8 cellular contexts compared by ENCODE assay signal in the genomic region with DNA sequence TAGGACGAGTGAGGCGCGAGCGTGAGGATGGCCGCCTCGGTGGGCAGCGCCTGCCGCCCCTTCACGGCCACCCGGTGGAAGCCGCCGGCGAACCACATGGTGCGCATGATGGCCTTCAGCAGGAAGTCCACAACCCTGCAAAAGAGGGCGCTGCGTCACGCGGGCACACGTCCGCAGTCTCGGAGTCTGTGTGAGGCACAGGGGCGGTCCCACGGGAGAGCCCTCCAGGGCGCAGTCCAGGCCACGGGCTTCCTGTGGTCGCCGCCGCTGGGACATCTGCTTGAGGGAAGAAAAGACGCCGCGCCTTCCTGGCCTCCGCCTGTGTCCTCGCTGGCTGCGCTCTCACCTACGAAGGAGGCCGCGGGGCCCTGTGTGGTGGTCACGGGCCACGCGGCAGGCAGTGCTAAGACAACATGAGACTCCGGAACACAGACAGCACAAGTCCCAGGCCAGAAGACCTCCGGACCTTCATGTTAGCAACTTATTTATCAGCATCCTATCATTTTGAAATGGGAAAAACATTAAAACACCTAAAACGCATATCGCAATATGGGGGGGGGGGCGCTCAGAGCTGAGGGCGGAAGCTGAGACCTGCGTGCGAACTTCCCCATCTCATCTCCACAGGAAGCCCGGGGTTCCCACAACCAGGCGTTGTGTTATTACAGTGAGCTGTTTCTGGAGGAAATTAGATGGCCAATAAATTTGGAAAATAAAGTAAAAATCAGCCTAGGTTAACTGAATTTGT. TPM values are rescaled to one million over a fixed set of nuclear protein-coding genes. Genes with fewer than 3 reads are reported as not detected.
DNase-seq lines count a peak whose midpoint lies in the region; ATAC-seq and TF ChIP-seq lines count a peak whose summit lies in the region.

No MANE protein-coding gene starts in this region.

- H2AFZ ChIP-seq in DND-41 (ENCODE audit: low read depth, low read length) = no peak overlapping the region
- no peak overlapping the region for H2AFZ ChIP-seq in osteoblast (ENCODE audit: low read length)

- H3K9me3 ChIP-seq in DND-41 (ENCODE audit: insufficient read depth, low read length, severe bottlenecking) (no peaks in the 10 kb centered on the region), colonic mucosa (no peaks in the 10 kb centered on the region), osteoblast (ENCODE audit: low read depth, low read length) (no peaks in the 10 kb centered on the region)

- no peak overlapping the region for H3K27ac Mint-ChIP-seq in endothelial cell (ENCODE audit: unreplicated experiment)

- no peak overlapping the region for H3K4me3 Mint-ChIP-seq in endothelial cell (ENCODE audit: unreplicated experiment)

- peaks cover 91% of the 10 kb centered on the region for H3K36me3 ChIP-seq in DND-41 (ENCODE audit: insufficient read depth, low read length)
- H3K36me3 ChIP-seq in colonic mucosa = no peaks in the 10 kb centered on the region
- peaks cover 45% of the 10 kb centered on the region for H3K36me3 ChIP-seq in osteoblast (ENCODE audit: insufficient read depth, low read length)

- H3K27ac ChIP-seq in DND-41 (ENCODE audit: low read length) = no peak overlapping the region
- no peak overlapping the region for H3K27ac ChIP-seq in colonic mucosa
- no peak overlapping the region for H3K27ac ChIP-seq in substantia nigra (ENCODE audit: low read depth, low read length, poor library complexity, severe bottlenecking)
- H3K27ac ChIP-seq in osteoblast (ENCODE audit: low read depth, low read length) = no peak overlapping the region

- H3K4me3 ChIP-seq in DND-41 (ENCODE audit: low read depth in 1 of 2, low read length in 2 of 2) (no peak overlapping the region), colonic mucosa (no peak overlapping the region), osteoblast (ENCODE audit: insufficient read depth, low read length) (no peak overlapping the region)

- no peak overlapping the region for H3K4me2 ChIP-seq in DND-41 (ENCODE audit: insufficient read depth, low read length)
- no peak overlapping the region for H3K4me2 ChIP-seq in osteoblast (ENCODE audit: insufficient read depth, low read length)

- 0 out of 3 replicates have a peak, but pooled peaks have one; percentile 39 for ATAC-seq in DND-41 (ENCODE audit: insufficient read depth, low read depth)
- ATAC-seq in GM19467 (IDR thresholded peaks at IDR 0.05; ENCODE audit: unreplicated experiment) = peak; percentile 38
- ATAC-seq in HG03565 (IDR thresholded peaks at IDR 0.05; ENCODE audit: unreplicated experiment) = peak; percentile 24

- H3K27me3 Mint-ChIP-seq in endothelial cell (ENCODE audit: unreplicated experiment) = no peaks in the 10 kb centered on the region

- TF ChIP-seq CTCF in DND-41 (IDR thresholded peaks at IDR 0.05; ENCODE audit: borderline replicate concordance, extremely low read depth, low read length, poor library complexity, severe bottlenecking) (no peak), colonic mucosa (IDR thresholded peaks at IDR 0.05) (no peak), endothelial cell (IDR thresholded peaks at IDR 0.05; ENCODE audit: unreplicated experiment) (no peak), osteoblast (IDR thresholded peaks at IDR 0.05; ENCODE audit: extremely low read depth, low read depth, low read length) (no peak)

- DNase-seq in DND-41 = no peak
- peak; percentile 36 for DNase-seq in colonic mucosa
- no peak for DNase-seq in substantia nigra (lab: John Stamatoyannopoulos, UW)
- no peak for DNase-seq in endothelial cell (ENCODE audit: low spot score)
- DNase-seq in amniotic stem cell (lab: John Stamatoyannopoulos, UW) = no peak
- DNase-seq in osteoblast (ENCODE audit: insufficient read length, low spot score, missing footprints) = no peak

- H3K79me2 ChIP-seq in DND-41 (ENCODE audit: insufficient read depth, low read length) (peaks cover 34% of the 10 kb centered on the region), osteoblast (ENCODE audit: insufficient read depth, low read length) (peaks cover 10% of the 10 kb centered on the region)

- no peaks in the 10 kb centered on the region for H3K9me3 Mint-ChIP-seq in endothelial cell (ENCODE audit: unreplicated experiment)

- intact Hi-C loops in colonic mucosa (cut with DNase I) = no loop called here

- H3K36me3 Mint-ChIP-seq in endothelial cell (ENCODE audit: low read depth, unreplicated experiment) = peaks cover 34% of the 10 kb centered on the region

- H3K27me3 ChIP-seq in DND-41 (ENCODE audit: insufficient read depth, low read length, poor library complexity) = no peaks in the 10 kb centered on the region
- H3K27me3 ChIP-seq in colonic mucosa = no peaks in the 10 kb centered on the region
- no peaks in the 10 kb centered on the region for H3K27me3 ChIP-seq in osteoblast (ENCODE audit: insufficient read depth, low read length)

- no peak overlapping the region for H3K9ac ChIP-seq in DND-41 (ENCODE audit: low read depth, low read length)
- H3K9ac ChIP-seq in colonic mucosa (ENCODE audit: low read depth in 2 of 2, low read length in 2 of 2) = no peak overlapping the region

- peaks cover 7% of the 10 kb centered on the region for H3K4me1 Mint-ChIP-seq in endothelial cell (ENCODE audit: unreplicated experiment)

- H3K4me1 ChIP-seq in DND-41 (ENCODE audit: insufficient read depth, low read length) = no peaks in the 10 kb centered on the region
- no peaks in the 10 kb centered on the region for H3K4me1 ChIP-seq in colonic mucosa
- no peaks in the 10 kb centered on the region for H3K4me1 ChIP-seq in osteoblast (ENCODE audit: insufficient read depth, low read length)

- H4K20me1 ChIP-seq in DND-41 (ENCODE audit: insufficient read depth, low read length) (peaks cover 53% of the 10 kb centered on the region), osteoblast (ENCODE audit: insufficient read depth, low read length) (peaks cover 55% of the 10 kb centered on the region)

RNA-seq across cellular contexts. Expression of gene LPCAT1, which starts 28.8 kb away (rescaled TPM):
- total RNA-seq in colonic mucosa (10 to 100 TPM; 17.1 to 27.3 TPM), endothelial cell (ENCODE audit: unreplicated experiment) (81.3 TPM), osteoblast (11.6 and 15.6 TPM in 2 replicates)

RNA-seq across cellular contexts. Expression of gene SLC6A3, which starts 49.7 kb away (rescaled TPM):
- total RNA-seq in colonic mucosa (not detected), endothelial cell (ENCODE audit: unreplicated experiment) (0.10 TPM), osteoblast (not detected in 2 replicates)
